In the genomic region with DNA sequence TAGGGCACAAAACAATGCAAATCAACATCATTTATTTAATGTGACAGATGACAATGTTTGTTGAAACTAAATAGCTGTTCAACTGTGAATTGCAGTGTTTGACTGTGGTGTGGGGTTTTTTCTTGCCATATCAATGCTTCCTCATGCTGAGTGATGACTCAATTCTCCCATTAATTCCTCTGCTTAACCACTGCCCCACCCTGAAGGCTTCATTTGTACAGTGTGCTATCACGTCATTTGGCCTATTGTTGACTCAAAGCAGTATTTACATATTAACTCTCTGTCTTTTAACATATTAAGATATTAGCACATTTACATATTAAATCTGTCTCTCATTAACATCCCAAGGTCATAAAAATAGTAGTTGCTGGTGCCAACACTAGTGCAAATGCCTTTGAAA, we compare ENCODE assay signal across 9 cellular contexts.
A peak's percentile ranks its signal among the peaks of the same experiment; 100 is the strongest.
DNase-seq lines count a peak whose midpoint lies in the region; ATAC-seq and TF ChIP-seq lines count a peak whose summit lies in the region.
"Had no signal": no experiment of that assay in that cellular context is flagged by ENCODE, and none has a peak within 500 bp of the region (broad histone marks: within the 10 kb centered on the region; RNA-seq: fewer than 3 reads in every experiment).

No MANE protein-coding gene starts in this region.

- DNase-seq in NCI-H2029 (lab: John Stamatoyannopoulos, UW): peak; percentile 3
- no peak for DNase-seq in NCI-H2029 treated with DMSO at 0.1 percent for 48 hours (lab: John Stamatoyannopoulos, UW)
- peak; percentile 87 for DNase-seq in RWPE1 (ENCODE audit: low spot score)
- DNase-seq in osteoblast (ENCODE audit: insufficient read length, low spot score, missing footprints): peak; percentile 68
- no peak for DNase-seq in NCI-H1105 treated with DMSO at 0.1 percent for 48 hours (lab: John Stamatoyannopoulos, UW)
- DNase-seq in stimulated activated CD4-positive, alpha-beta T cell treated with anti-CD3 and anti-CD28 coated beads, Interleukin-1b, Interleukin-23, amount 100 ng/mL, for 48 hours: no peak
- DNase-seq in Peyer's patch: no peak
- DNase-seq: heart left ventricle had no signal

- H3K27ac ChIP-seq in RWPE1: no peak overlapping the region
- no peak overlapping the region for H3K27ac ChIP-seq in osteoblast (ENCODE audit: low read depth, low read length)
- H3K27ac ChIP-seq in Peyer's patch: no peak overlapping the region
- H3K27ac ChIP-seq: heart left ventricle had no signal

- peak; percentile 97 for ATAC-seq in HG02981 (IDR thresholded peaks at IDR 0.05; ENCODE audit: unreplicated experiment)

- no peaks in the 10 kb centered on the region for H3K27me3 ChIP-seq in osteoblast (ENCODE audit: insufficient read depth, low read length)
- no peaks in the 10 kb centered on the region for H3K27me3 ChIP-seq in Peyer's patch

- TF ChIP-seq POLR2A in Peyer's patch (IDR thresholded peaks at IDR 0.05): no peak

- POLR2A ChIA-PET in RWPE1 (lab: Yijun Ruan, JAX; ENCODE audit: low non-redundant PET): no interaction called here

- H3K79me2 ChIP-seq in osteoblast (ENCODE audit: insufficient read depth, low read length): no peaks in the 10 kb centered on the region

- TF ChIP-seq CTCF in RWPE1 (conservative IDR thresholded peaks at IDR 0.05; ENCODE audit: low read depth): no peak
- no peak for TF ChIP-seq CTCF in osteoblast (IDR thresholded peaks at IDR 0.05; ENCODE audit: extremely low read depth, low read depth, low read length)
- no peak for TF ChIP-seq CTCF in Peyer's patch (IDR thresholded peaks at IDR 0.05)

- H3K36me3 ChIP-seq in osteoblast (ENCODE audit: insufficient read depth, low read length): no peaks in the 10 kb centered on the region
- no peaks in the 10 kb centered on the region for H3K36me3 ChIP-seq in Peyer's patch
- H3K36me3 ChIP-seq: heart left ventricle had no signal

- no peak overlapping the region for H3K4me2 ChIP-seq in osteoblast (ENCODE audit: insufficient read depth, low read length)

- H3K9me3 ChIP-seq in osteoblast (ENCODE audit: low read depth, low read length) (no peaks in the 10 kb centered on the region), Peyer's patch (peaks cover 0 to 5% (median 0%) of the 10 kb centered on the region in 4 donors)

- CTCF ChIA-PET in RWPE1 (lab: Yijun Ruan, JAX): no interaction called here

- H3K4me3 ChIP-seq in osteoblast (ENCODE audit: insufficient read depth, low read length) (no peak overlapping the region), Peyer's patch (no peak overlapping the region)
- H3K4me3 ChIP-seq: heart left ventricle had no signal

- H3K4me1 ChIP-seq in osteoblast (ENCODE audit: insufficient read depth, low read length) (peaks cover 7% of the 10 kb centered on the region), Peyer's patch (no peaks in the 10 kb centered on the region)
- H3K4me1 ChIP-seq: heart left ventricle had no signal

- no peaks in the 10 kb centered on the region for H4K20me1 ChIP-seq in osteoblast (ENCODE audit: insufficient read depth, low read length)

- H2AFZ ChIP-seq in osteoblast (ENCODE audit: low read length): no peak overlapping the region

Comparison
In these comparisons a context has a peak if more than half of its experiments do, and no peak if none do; other contexts are left out.
1. DNase-seq: peak in NCI-H2029 (single experiment), RWPE1 (single experiment) and osteoblast (single experiment); none in NCI-H2029 treated with DMSO at 0.1 percent for 48 hours (single experiment), NCI-H1105 treated with DMSO at 0.1 percent for 48 hours (single experiment), stimulated activated CD4-positive, alpha-beta T cell treated with anti-CD3 and anti-CD28 coated beads, Interleukin-1b, Interleukin-23, amount 100 ng/mL, for 48 hours (single experiment) and Peyer's patch (0 of 3).